ENCODE assay signal across 17 cellular contexts in the genomic region with DNA sequence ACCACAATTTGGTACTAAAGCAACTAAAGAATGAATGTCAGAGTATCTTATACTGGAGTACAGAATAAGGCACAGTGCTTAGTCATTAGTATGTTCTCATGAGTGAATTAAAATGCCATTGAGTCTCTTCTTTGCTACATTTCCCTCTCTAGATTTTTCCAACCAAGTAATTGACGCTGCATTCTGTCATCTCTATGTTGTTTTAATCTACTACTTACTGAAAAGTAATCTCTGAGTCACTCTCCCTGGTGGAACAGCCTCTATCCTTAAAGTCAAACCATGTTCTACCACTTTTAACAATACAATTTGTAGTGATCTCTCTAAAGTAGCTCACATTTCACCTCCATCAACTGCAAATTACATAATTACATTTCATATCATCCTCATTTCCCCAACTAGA.
DNase-seq lines count a peak whose midpoint lies in the region; ATAC-seq, FAIRE-seq and TF ChIP-seq lines count a peak whose summit lies in the region.
"Had no signal": no experiment of that assay in that cellular context is flagged by ENCODE, and none has a peak within 500 bp of the region (broad histone marks: within the 10 kb centered on the region; RNA-seq: fewer than 3 reads in every experiment).

No MANE protein-coding gene starts in this region.

- H4K20me1 ChIP-seq in H1 (replicated peaks in 1 of 2; ENCODE audit: control insufficient read depth in 1 of 2, insufficient read depth in 2 of 2, low read length in 2 of 2): no peaks in the 10 kb centered on the region

- no peak for TF ChIP-seq RAD21 in H1 (IDR thresholded peaks at IDR 0.05 in 1 of 2, conservative IDR thresholded peaks at IDR 0.05 in 1 of 2; ENCODE audit: low read depth in 2 of 2, low read length in 2 of 2)

- no peaks in the 10 kb centered on the region for H3K27me3 ChIP-seq in RWPE2 (ENCODE audit: insufficient read depth, poor library complexity, severe bottlenecking)
- H3K27me3 ChIP-seq in H1 (replicated peaks in 1 of 4; ENCODE audit: control insufficient read depth in 3 of 4, extremely low read depth in 1 of 4, insufficient read depth in 3 of 4, low read length in 3 of 4): no peaks in the 10 kb centered on the region

- H3K27ac ChIP-seq in RWPE2 (ENCODE audit: poor library complexity, severe bottlenecking) (no peak overlapping the region), H1 (ENCODE audit: low read depth, low read length) (no peak overlapping the region)
- H3K27ac ChIP-seq: GM23248 had no signal

- DNase-seq in HCEC 1CT (peak; percentile 72), RWPE2 (ENCODE audit: low spot score) (no peak), H1 (ENCODE audit: low read depth in 1 of 2, low spot score in 2 of 2) (no peak), skeletal muscle cell (ENCODE audit: low read depth) (peak; percentile 56), left lobe of liver (ENCODE audit: low spot score) (no peak), hypothalamus (lab: John Stamatoyannopoulos, UW) (no peak)
- DNase-seq: Caco-2; CD4-positive, CD25-positive, alpha-beta regulatory T cell; GM23248; NCI-H1436; NCI-H2029; NCI-H2171; NCI-H748 treated with DMSO at 0.1 percent for 48 hours; PC-3; Right ventricle myocardium superior had no signal

- no peak overlapping the region for H3K23ac ChIP-seq in H1 (ENCODE audit: insufficient read length)

- 0 out of 3 replicates have a peak, but pooled peaks have one; percentile 25 for ATAC-seq in RWPE2 (ENCODE audit: low read depth)
- ATAC-seq in GM19463 (IDR thresholded peaks at IDR 0.05; ENCODE audit: unreplicated experiment): no peak
- ATAC-seq in left lobe of liver: no peak
- ATAC-seq: K562, PC-3 had no signal

- H3K56ac ChIP-seq in H1 (replicated peaks; ENCODE audit: insufficient read length, low read depth, low read length): no peak overlapping the region

- CTCF ChIA-PET in H1 (lab: Charles Lee; ENCODE audit: partially characterized antibody): no interaction called here

- no peaks in the 10 kb centered on the region for H3K4me1 ChIP-seq in RWPE2 (ENCODE audit: insufficient read depth, poor library complexity, severe bottlenecking)
- no peaks in the 10 kb centered on the region for H3K4me1 ChIP-seq in H1 (replicated peaks in 1 of 4; ENCODE audit: control insufficient read depth in 3 of 4, insufficient read depth in 4 of 4, low read length in 3 of 4)
- H3K4me1 ChIP-seq: Caco-2 had no signal

- TF ChIP-seq POLR2A in H1 (IDR thresholded peaks at IDR 0.05; ENCODE audit: control extremely low read depth in 1 of 2, low read depth in 2 of 2, low read length in 2 of 2): no peak

- TF ChIP-seq CTCF in RWPE2 (IDR thresholded peaks at IDR 0.05; ENCODE audit: poor library complexity, severe bottlenecking) (no peak), H1 (IDR thresholded peaks at IDR 0.05; ENCODE audit: control extremely low read depth in 1 of 3, insufficient read depth in 1 of 3, low read depth in 1 of 3, low read length in 3 of 3) (no peak)

- no peaks in the 10 kb centered on the region for H3K79me2 ChIP-seq in H1 (ENCODE audit: control insufficient read depth in 1 of 2, insufficient read depth in 2 of 2, low read length in 2 of 2)

- POLR2A ChIA-PET in H1 (lab: Charles Lee; ENCODE audit: partially characterized antibody): no interaction called here

- 95% methylated on average over 1 of the region's 1 CpG; no CpG with 5 or more reads in 1 of the 2 experiments for WGBS in H1 (ENCODE audit: extremely low coverage in 1 of 2, insufficient coverage in 1 of 2, insufficient read length in 1 of 2, insufficient replicate concordance in 2 of 2, low coverage in 1 of 2, low lambda C conversion rate in 2 of 2, missing lambda C conversion rate in 1 of 2), 2 experiments

- H2BK15ac ChIP-seq in H1 (ENCODE audit: low read length): no peak overlapping the region

- H2BK5ac ChIP-seq in H1 (ENCODE audit: low read depth, low read length): no peak overlapping the region

- no peaks in the 10 kb centered on the region for H3K79me1 ChIP-seq in H1 (ENCODE audit: low read depth, low read length)

- no peak overlapping the region for H3K4ac ChIP-seq in H1 (replicated peaks; ENCODE audit: insufficient read length, low read depth, low read length)

- no peak overlapping the region for H2AK5ac ChIP-seq in H1 (ENCODE audit: low read depth, low read length)

- H3K23me2 ChIP-seq in H1 (ENCODE audit: low read depth, low read length): no peaks in the 10 kb centered on the region

- 0 out of 2 replicates have a peak overlapping the region, but pooled peaks have one; percentile 21 for H2AFZ ChIP-seq in H1 (ENCODE audit: low read length)
- H2AFZ ChIP-seq: GM23248 had no signal

- no peaks in the 10 kb centered on the region for H3K36me3 ChIP-seq in RWPE2 (ENCODE audit: low read depth)
- H3K36me3 ChIP-seq in H1 (ENCODE audit: control insufficient read depth in 2 of 4, insufficient read depth in 4 of 4, low read length in 3 of 4): no peaks in the 10 kb centered on the region

- H3K9ac ChIP-seq in H1 (replicated peaks in 1 of 4; ENCODE audit: extremely low read depth in 1 of 4, low read depth in 3 of 4, low read length in 3 of 4): no peak overlapping the region
- H3K9ac ChIP-seq: GM23248 had no signal

- no peak overlapping the region for H2BK12ac ChIP-seq in H1 (ENCODE audit: low read depth, low read length)

- no peak overlapping the region for H3K4me2 ChIP-seq in H1 (ENCODE audit: insufficient read depth in 1 of 2, low read depth in 2 of 2, low read length in 2 of 2)

- H4K5ac ChIP-seq in H1 (ENCODE audit: insufficient read length, low read depth, low read length): no peak overlapping the region

- no peak for TF ChIP-seq EP300 in H1 (IDR thresholded peaks at IDR 0.05; ENCODE audit: borderline replicate concordance in 1 of 2, low read depth in 2 of 2, low read length in 2 of 2)

- no peak overlapping the region for H3K14ac ChIP-seq in H1 (ENCODE audit: insufficient read length)

- no peak overlapping the region for H3K4me3 ChIP-seq in RWPE2 (ENCODE audit: severe bottlenecking)
- H3K4me3 ChIP-seq in H1 (ENCODE audit: extremely low read depth in 1 of 4, insufficient read depth in 2 of 4, low read depth in 3 of 4, low read length in 4 of 4): no peak overlapping the region
- H3K4me3 ChIP-seq in skeletal muscle cell (ENCODE audit: low read depth, low read length): no peak overlapping the region
- H3K4me3 ChIP-seq: GM23248, K562 had no signal

- H4K8ac ChIP-seq in H1 (ENCODE audit: extremely low read depth, insufficient read depth, low read length): no peak overlapping the region

- no peak overlapping the region for H2BK120ac ChIP-seq in H1 (replicated peaks; ENCODE audit: low read depth, low read length)

- FAIRE-seq in H1 (lab: Jason Lieb, UNC): no peak
- FAIRE-seq: K562 had no signal

- H3K18ac ChIP-seq in H1 (ENCODE audit: extremely low read depth, low read length): no peak overlapping the region

- H3K9me3 ChIP-seq in RWPE2 (ENCODE audit: severe bottlenecking): no peaks in the 10 kb centered on the region
- no peaks in the 10 kb centered on the region for H3K9me3 ChIP-seq in H1 (ENCODE audit: insufficient read depth in 2 of 2, low read depth in 1 of 2, low read length in 1 of 2)
- H3K9me3 ChIP-seq: Caco-2 had no signal

- no peak overlapping the region for H4K91ac ChIP-seq in H1 (replicated peaks; ENCODE audit: insufficient read length, low read length)

- H2BK20ac ChIP-seq in H1 (ENCODE audit: low read length): no peak overlapping the region

TF ChIP-seq in H1, 55 proteins besides CTCF, POLR2A, EP300 and RAD21:
- TF ChIP-seq, protein P1, sequence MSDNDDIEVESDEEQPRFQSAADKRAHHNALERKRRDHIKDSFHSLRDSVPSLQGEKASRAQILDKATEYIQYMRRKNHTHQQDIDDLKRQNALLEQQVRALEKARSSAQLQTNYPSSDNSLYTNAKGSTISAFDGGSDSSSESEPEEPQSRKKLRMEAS (IDR thresholded peaks at IDR 0.05): no peak
- TF ChIP-seq TCF12 (IDR thresholded peaks at IDR 0.05; ENCODE audit: low read depth, low read length) (no peak), POU5F1 (IDR thresholded peaks at IDR 0.05; ENCODE audit: low read depth, low read length) (no peak), NRF1 (IDR thresholded peaks at IDR 0.05; ENCODE audit: low read depth, low read length) (no peak), CBX5 (IDR thresholded peaks at IDR 0.05; ENCODE audit: low read depth, low read length) (no peak)

Comparison
In these comparisons a context has a peak if more than half of its experiments do, and no peak if none do; other contexts are left out.
1. DNase-seq: peak in HCEC 1CT (single experiment) and skeletal muscle cell (single experiment); none in RWPE2 (single experiment), H1 (0 of 2), left lobe of liver (single experiment) and hypothalamus (0 of 51).